14 cellular contexts compared by ENCODE assay signal in genomic region chr9:110807956-110808598, GRCh38.
DNase-seq lines count a peak whose midpoint lies in the region; ATAC-seq and TF ChIP-seq lines count a peak whose summit lies in the region.
"Had no signal": no experiment of that assay in that cellular context is flagged by ENCODE, and none has a peak within 500 bp of the region (broad histone marks: within the 10 kb centered on the region; RNA-seq: fewer than 3 reads in every experiment).

No MANE protein-coding gene starts in this region.

- H3K27ac ChIP-seq in heart left ventricle (no peak overlapping the region), Peyer's patch (no peak overlapping the region), tibial nerve (no peak overlapping the region)
- H3K27ac ChIP-seq: BLaER1 treated with 17β-estradiol and CSF1 and Interleukin-3, amounts not matched to agents 10 nM and 100 nM; prostate gland had no signal

- DNase-seq in GM13976 (ENCODE audit: low spot score) (peak; percentile 22), M059J (ENCODE audit: low read depth) (peak; percentile 61), heart left ventricle (no peak), AG08396 (ENCODE audit: low spot score) (no peak), Peyer's patch (no peak), tibial nerve (ENCODE audit: low spot score in 2 of 2) (no peak)
- DNase-seq: activated T-cell treated with anti-CD3 and anti-CD28 coated beads, Interleukin-2, amount 50 U/mL, for 48 hours; central memory CD4-positive, alpha-beta T cell; left ventricle myocardium superior; NCI-H82 had no signal

- no peak for TF ChIP-seq EP300 in tibial nerve (IDR thresholded peaks at IDR 0.05)

- ATAC-seq in GM19468 (IDR thresholded peaks at IDR 0.05; ENCODE audit: extremely low read depth, unreplicated experiment) (peak; percentile 30), HG02973 (IDR thresholded peaks at IDR 0.05; ENCODE audit: unreplicated experiment) (peak; percentile 66), heart left ventricle (no peak)
- ATAC-seq: left ventricle myocardium superior had no signal

- peaks cover 0 to 4% (median 0%) of the 10 kb centered on the region in 9 donors for H3K27me3 ChIP-seq in heart left ventricle
- H3K27me3 ChIP-seq in Peyer's patch: no peaks in the 10 kb centered on the region
- no peaks in the 10 kb centered on the region for H3K27me3 ChIP-seq in tibial nerve
- H3K27me3 ChIP-seq: BLaER1 treated with 17β-estradiol and CSF1 and Interleukin-3, amounts not matched to agents 10 nM and 100 nM had no signal

- in situ Hi-C loops in GM13976 (cut with MboI; ENCODE audit: low sequenced_read_pairs, unreplicated experiment): no loop called here

- no peak for TF ChIP-seq CTCF in GM13976 (IDR thresholded peaks at IDR 0.05; ENCODE audit: borderline replicate concordance, control extremely low read depth, extremely low read depth, insufficient read depth, missing control alignments)
- no peak for TF ChIP-seq CTCF in heart left ventricle (IDR thresholded peaks at IDR 0.05)
- no peak for TF ChIP-seq CTCF in Peyer's patch (IDR thresholded peaks at IDR 0.05)
- TF ChIP-seq CTCF in tibial nerve (IDR thresholded peaks at IDR 0.05): no peak

- TF ChIP-seq POLR2A in heart left ventricle (IDR thresholded peaks at IDR 0.05) (no peak), Peyer's patch (IDR thresholded peaks at IDR 0.05) (no peak), tibial nerve (IDR thresholded peaks at IDR 0.05) (no peak)

- H3K4me1 ChIP-seq in heart left ventricle: peaks cover 0 to 3% (median 0%) of the 10 kb centered on the region in 12 donors
- no peaks in the 10 kb centered on the region for H3K4me1 ChIP-seq in Peyer's patch
- H3K4me1 ChIP-seq in tibial nerve: peaks cover 0 to 3% (median 0%) of the 10 kb centered on the region in 4 donors
- H3K4me1 ChIP-seq: prostate gland had no signal

- WGBS in heart left ventricle, 4 donors: 75 to 81% (median 77%) methylated on average over 6 of the region's 6 CpGs
- 89 to 92% methylated on average over 6 of the region's 6 CpGs for WGBS in tibial nerve, 2 donors

- H3K4me3 ChIP-seq in heart left ventricle (no peak overlapping the region), Peyer's patch (no peak overlapping the region), tibial nerve (no peak overlapping the region)
- H3K4me3 ChIP-seq: BLaER1 treated with 17β-estradiol and CSF1 and Interleukin-3, amounts not matched to agents 10 nM and 100 nM; prostate gland had no signal

- intact Hi-C loops in heart left ventricle (cut with DNase I): no loop called here

- H3K36me3 ChIP-seq in heart left ventricle (no peaks in the 10 kb centered on the region), Peyer's patch (no peaks in the 10 kb centered on the region), tibial nerve (no peaks in the 10 kb centered on the region)
- H3K36me3 ChIP-seq: BLaER1 treated with 17β-estradiol and CSF1 and Interleukin-3, amounts not matched to agents 10 nM and 100 nM; prostate gland had no signal

- no peaks in the 10 kb centered on the region for H3K9me3 ChIP-seq in heart left ventricle
- H3K9me3 ChIP-seq in Peyer's patch: no peaks in the 10 kb centered on the region
- no peaks in the 10 kb centered on the region for H3K9me3 ChIP-seq in tibial nerve
- H3K9me3 ChIP-seq: BLaER1 treated with 17β-estradiol and CSF1 and Interleukin-3, amounts not matched to agents 10 nM and 100 nM; prostate gland had no signal

Comparison
In these comparisons a context has a peak if more than half of its experiments do, and no peak if none do; other contexts are left out.
1. DNase-seq: peak in GM13976 (single experiment) and M059J (single experiment); none in heart left ventricle (0 of 5), AG08396 (single experiment), Peyer's patch (0 of 3) and tibial nerve (0 of 2).
2. ATAC-seq: peak in GM19468 (single experiment) and HG02973 (single experiment); none in heart left ventricle (0 of 4).